8 cellular contexts compared by ENCODE assay signal in genomic region chr1:199226163-199226562, GRCh38.
DNase-seq lines count a peak whose midpoint lies in the region; ATAC-seq, FAIRE-seq and TF ChIP-seq lines count a peak whose summit lies in the region.

No MANE protein-coding gene starts in this region.

- no peak for FAIRE-seq in HTR-8/SVneo (lab: Jason Lieb, UNC)

- H3K27me3 ChIP-seq in brain microvascular endothelial cell (replicated peaks) (no peaks in the 10 kb centered on the region), MM.1S (replicated peaks; ENCODE audit: insufficient read depth, low read length) (no peaks in the 10 kb centered on the region)

- no peak overlapping the region for H3K27ac Mint-ChIP-seq in stimulated activated memory B cell treated with anti-CD40 and anti-IgM and Interleukin-4, amounts not matched to agents 10 μg/mL and 1 μg/mL and 100 μg/mL, for 72 hours

- H3K9me3 ChIP-seq in MM.1S (replicated peaks; ENCODE audit: insufficient read depth, low read length) = no peaks in the 10 kb centered on the region

- no peaks in the 10 kb centered on the region for H3K79me2 ChIP-seq in MM.1S (ENCODE audit: low read length)

- peak; percentile 28 to 37 for DNase-seq in activated CD4-positive, alpha-beta T cell treated with anti-CD3 and anti-CD28 coated beads for 4 hours
- DNase-seq in activated CD4-positive, alpha-beta T cell treated with anti-CD3 and anti-CD28 coated beads, Interleukin-2, amount 50 U/mL, for 1 hour = no peak
- DNase-seq in HTR-8/SVneo (ENCODE audit: insufficient read length, low spot score) = peak; percentile 19
- peak; percentile 64 for DNase-seq in brain microvascular endothelial cell
- DNase-seq in cardiac septum (ENCODE audit: low spot score) = no peak
- no peak for DNase-seq in NCI-H2029 treated with DMSO at 0.1 percent for 48 hours (lab: John Stamatoyannopoulos, UW)
- DNase-seq in MM.1S = no peak

- TF ChIP-seq CTCF in brain microvascular endothelial cell (IDR thresholded peaks at IDR 0.05; ENCODE audit: low read depth, low read length, missing control alignments) (no peak), MM.1S (IDR thresholded peaks at IDR 0.05; ENCODE audit: low read length) (no peak)

- peaks cover 2% of the 10 kb centered on the region for H3K9me3 Mint-ChIP-seq in stimulated activated memory B cell treated with anti-CD40 and anti-IgM and Interleukin-4, amounts not matched to agents 10 μg/mL and 1 μg/mL and 100 μg/mL, for 72 hours

- no peaks in the 10 kb centered on the region for H3K27me3 Mint-ChIP-seq in stimulated activated memory B cell treated with anti-CD40 and anti-IgM and Interleukin-4, amounts not matched to agents 10 μg/mL and 1 μg/mL and 100 μg/mL, for 72 hours

- no peaks in the 10 kb centered on the region for H3F3A ChIP-seq in MM.1S (ENCODE audit: insufficient read depth, low read length)

- H4K20me1 ChIP-seq in MM.1S (ENCODE audit: insufficient read depth, low read length) = no peaks in the 10 kb centered on the region

- ATAC-seq in stimulated activated memory B cell treated with anti-CD40 and anti-IgM and Interleukin-4, amounts not matched to agents 10 μg/mL and 1 μg/mL and 100 μg/mL, for 72 hours = peak; percentile 47

- H3K36me3 ChIP-seq in brain microvascular endothelial cell (replicated peaks) (no peaks in the 10 kb centered on the region), MM.1S (replicated peaks; ENCODE audit: insufficient read depth, low read length) (no peaks in the 10 kb centered on the region)

- intact Hi-C loops in cardiac septum (cut with DNase I) = no loop called here

- H3K4me1 Mint-ChIP-seq in stimulated activated memory B cell treated with anti-CD40 and anti-IgM and Interleukin-4, amounts not matched to agents 10 μg/mL and 1 μg/mL and 100 μg/mL, for 72 hours = peaks cover 13% of the 10 kb centered on the region

- no peaks in the 10 kb centered on the region for H3K36me3 Mint-ChIP-seq in stimulated activated memory B cell treated with anti-CD40 and anti-IgM and Interleukin-4, amounts not matched to agents 10 μg/mL and 1 μg/mL and 100 μg/mL, for 72 hours

- no peak overlapping the region for H3K4me2 ChIP-seq in MM.1S (ENCODE audit: low read depth, low read length)

- no peaks in the 10 kb centered on the region for H3K9me2 ChIP-seq in MM.1S (replicated peaks; ENCODE audit: insufficient read depth, low read length)

- H3K4me3 Mint-ChIP-seq in stimulated activated memory B cell treated with anti-CD40 and anti-IgM and Interleukin-4, amounts not matched to agents 10 μg/mL and 1 μg/mL and 100 μg/mL, for 72 hours = no peak overlapping the region

- H3K4me3 ChIP-seq in brain microvascular endothelial cell (ENCODE audit: low read depth, low read length) (no peak overlapping the region), MM.1S (ENCODE audit: low read length) (no peak overlapping the region)

- in situ Hi-C loops in brain microvascular endothelial cell (cut with HindIII; ENCODE audit: low pct_ligation_motif_present, low sequenced_read_pairs) = no loop called here

- H2AFZ ChIP-seq in MM.1S (ENCODE audit: low read length) = no peak overlapping the region

- H3K4me1 ChIP-seq in MM.1S (ENCODE audit: low read length) = no peaks in the 10 kb centered on the region

- no peak overlapping the region for H3K9ac ChIP-seq in MM.1S (ENCODE audit: low read length)

- H3K27ac ChIP-seq in brain microvascular endothelial cell (peak overlapping the region; percentile 88), MM.1S (ENCODE audit: low read length) (no peak overlapping the region)

Comparison
In these comparisons a context has a peak if more than half of its experiments do, and no peak if none do; other contexts are left out.
1. DNase-seq: peak in activated CD4-positive, alpha-beta T cell treated with anti-CD3 and anti-CD28 coated beads for 4 hours (2 of 2), HTR-8/SVneo (single experiment) and brain microvascular endothelial cell (single experiment); none in activated CD4-positive, alpha-beta T cell treated with anti-CD3 and anti-CD28 coated beads, Interleukin-2, amount 50 U/mL, for 1 hour (single experiment), cardiac septum (single experiment), NCI-H2029 treated with DMSO at 0.1 percent for 48 hours (single experiment) and MM.1S (single experiment).